ENCODE assay signal across 8 cellular contexts in genomic region chrX:73562986-73563739, GRCh38. TPM values are rescaled to one million over a fixed set of nuclear protein-coding genes. Genes with fewer than 3 reads are reported as not detected.
DNase-seq lines count a peak whose midpoint lies in the region; ATAC-seq and TF ChIP-seq lines count a peak whose summit lies in the region.

Gene CHIC1 (plus strand): TSS chrX:73563197. CDS start chrX:73563285, 88 bp downstream.

- H3K79me2 ChIP-seq in neural progenitor cell (ENCODE audit: low read depth) = peaks cover 24% of the 10 kb centered on the region

- no peaks in the 10 kb centered on the region for H3K9me3 Mint-ChIP-seq in neural progenitor cell
- H3K9me3 Mint-ChIP-seq in stimulated activated naive CD8-positive, alpha-beta T cell treated with anti-CD3 and anti-CD28 coated beads, Interleukin-15, amount 100 ng/mL, for 72 hours = no peaks in the 10 kb centered on the region

- peak within 1 kb of the TSS; percentile 51 for H3K4me3 ChIP-seq in neural progenitor cell

- no peaks in the 10 kb centered on the region for H3K36me3 Mint-ChIP-seq in neural progenitor cell

- TF ChIP-seq CTCF in neural progenitor cell (IDR thresholded peaks at IDR 0.05) = no peak

- H3K27ac Mint-ChIP-seq in neural progenitor cell = peak within 1 kb of the TSS; percentile 100
- peak within 1 kb of the TSS; percentile 96 to 99 for H3K27ac Mint-ChIP-seq in stimulated activated naive CD8-positive, alpha-beta T cell treated with anti-CD3 and anti-CD28 coated beads, Interleukin-15, amount 100 ng/mL, for 72 hours

- H3K27me3 ChIP-seq in neural progenitor cell = no peaks in the 10 kb centered on the region

- H3K4me3 Mint-ChIP-seq in neural progenitor cell = peak within 1 kb of the TSS; percentile 98
- H3K4me3 Mint-ChIP-seq in stimulated activated naive CD8-positive, alpha-beta T cell treated with anti-CD3 and anti-CD28 coated beads, Interleukin-15, amount 100 ng/mL, for 72 hours = peak within 1 kb of the TSS; percentile 77 to 90

- H3K4me1 Mint-ChIP-seq in neural progenitor cell = peaks cover 3% of the 10 kb centered on the region
- H3K4me1 Mint-ChIP-seq in stimulated activated naive CD8-positive, alpha-beta T cell treated with anti-CD3 and anti-CD28 coated beads, Interleukin-15, amount 100 ng/mL, for 72 hours = peaks cover 11% of the 10 kb centered on the region

- peaks cover 4% of the 10 kb centered on the region for H3K9me3 ChIP-seq in neural progenitor cell (ENCODE audit: low read depth)

- H3K4me2 ChIP-seq in neural progenitor cell = peak within 1 kb of the TSS; percentile 76

- peak; percentile 60 for ATAC-seq in GM21360 (IDR thresholded peaks at IDR 0.05; ENCODE audit: unreplicated experiment)
- peak; percentile 80 for ATAC-seq in stimulated activated naive CD8-positive, alpha-beta T cell treated with anti-CD3 and anti-CD28 coated beads, Interleukin-15, amount 100 ng/mL, for 72 hours

- H3K27me3 Mint-ChIP-seq in neural progenitor cell (ENCODE audit: insufficient read depth, low read depth) = no peaks in the 10 kb centered on the region
- H3K27me3 Mint-ChIP-seq in stimulated activated naive CD8-positive, alpha-beta T cell treated with anti-CD3 and anti-CD28 coated beads, Interleukin-15, amount 100 ng/mL, for 72 hours = no peaks in the 10 kb centered on the region

- DNase-seq in COLO668 (lab: John Stamatoyannopoulos, UW; ENCODE audit: unreplicated experiment) (peak; percentile 76), HUDEP-2 (lab: John Stamatoyannopoulos, UW; ENCODE audit: unreplicated experiment in 76 of 76) (peak in 63 of 76 experiments; percentile 2 to 64 (median 35)), RKO (ENCODE audit: low spot score) (peak; percentile 72), fibroblast of the conjunctiva (ENCODE audit: low read depth) (peak; percentile 55), neural progenitor cell (ENCODE audit: low spot score) (peak; percentile 83)
- DNase-seq in activated effector memory CD4-positive, alpha-beta T cell treated with anti-CD3 and anti-CD28 coated beads, Interleukin-2, amount 50 U/mL, for 16 hours = peak; percentile 89
- peak; percentile 60 to 71 for DNase-seq in stimulated activated naive CD8-positive, alpha-beta T cell treated with anti-CD3 and anti-CD28 coated beads, Interleukin-15, amount 100 ng/mL, for 72 hours

- no peaks in the 10 kb centered on the region for H4K20me1 ChIP-seq in neural progenitor cell (ENCODE audit: low read depth)

- H3F3A ChIP-seq in neural progenitor cell (ENCODE audit: low read depth) = no peaks in the 10 kb centered on the region

- no peaks in the 10 kb centered on the region for H3K4me1 ChIP-seq in neural progenitor cell

- no peak within 1 kb of the TSS for H3K27ac ChIP-seq in neural progenitor cell

- no peaks in the 10 kb centered on the region for H3K36me3 ChIP-seq in neural progenitor cell

- H3K9ac ChIP-seq in neural progenitor cell = peak within 1 kb of the TSS; percentile 49

- peak within 1 kb of the TSS; percentile 89 for H2AFZ ChIP-seq in neural progenitor cell (replicated peaks)

RNA-seq across cellular contexts. Expression of gene CHIC1, which starts in this region (rescaled TPM):
- total RNA-seq in neural progenitor cell (ENCODE audit: low replicate concordance) = 9.8 and 17.8 TPM in 2 replicates

Comparison
In these comparisons a context has a peak if more than half of its experiments do, and no peak if none do; other contexts are left out.
1. DNase-seq: peak in every context shown above with its lines; median percentile 89 in activated effector memory CD4-positive, alpha-beta T cell treated with anti-CD3 and anti-CD28 coated beads, Interleukin-2, amount 50 U/mL, for 16 hours; 83 in neural progenitor cell; 76 in COLO668; 72 in RKO; 66 in stimulated activated naive CD8-positive, alpha-beta T cell treated with anti-CD3 and anti-CD28 coated beads, Interleukin-15, amount 100 ng/mL, for 72 hours; 55 in fibroblast of the conjunctiva; 35 in HUDEP-2.